Comparison of ENCODE assay signal across 20 cellular contexts in genomic region chr20:50898475-50898874, GRCh38. TPM values are rescaled to one million over a fixed set of nuclear protein-coding genes. Genes with fewer than 3 reads are reported as not detected.
A peak's percentile ranks its signal among the peaks of the same experiment; 100 is the strongest.
DNase-seq lines count a peak whose midpoint lies in the region; ATAC-seq and TF ChIP-seq lines count a peak whose summit lies in the region.
"Had no signal": no experiment of that assay in that cellular context is flagged by ENCODE, and none has a peak within 500 bp of the region (broad histone marks: within the 10 kb centered on the region; RNA-seq: fewer than 3 reads in every experiment).

No MANE protein-coding gene starts in this region.

- no peaks in the 10 kb centered on the region for H3K9me3 Mint-ChIP-seq in stimulated activated naive CD8-positive, alpha-beta T cell treated with anti-CD3 and anti-CD28 coated beads, Interleukin-15, Interleukin-2, amounts not matched to agents 100 ng/mL and 50 ng/mL, for 24 hours
- H3K9me3 Mint-ChIP-seq in WTC11: no peaks in the 10 kb centered on the region
- H3K9me3 Mint-ChIP-seq: activated T-helper 17 cell treated with anti-CD3 and anti-CD28 coated beads, Interleukin-2, amount 50 U/mL, for 72 hours; central memory CD8-positive, alpha-beta T cell had no signal

- H3K36me3 Mint-ChIP-seq in stimulated activated naive CD8-positive, alpha-beta T cell treated with anti-CD3 and anti-CD28 coated beads, Interleukin-15, Interleukin-2, amounts not matched to agents 100 ng/mL and 50 ng/mL, for 24 hours (ENCODE audit: low read depth): peaks cover 68% of the 10 kb centered on the region
- peaks cover 71% of the 10 kb centered on the region for H3K36me3 Mint-ChIP-seq in WTC11

- no peak overlapping the region for H3K4me3 ChIP-seq in fibroblast of the aortic adventitia (ENCODE audit: low read depth, low read length)
- H3K4me3 ChIP-seq: right atrium auricular region, thyroid gland had no signal

- peaks cover 16% of the 10 kb centered on the region for H3K4me1 Mint-ChIP-seq in stimulated activated naive CD8-positive, alpha-beta T cell treated with anti-CD3 and anti-CD28 coated beads, Interleukin-15, Interleukin-2, amounts not matched to agents 100 ng/mL and 50 ng/mL, for 24 hours (ENCODE audit: low read depth)
- H3K4me1 Mint-ChIP-seq in WTC11: no peaks in the 10 kb centered on the region

- CTCF ChIA-PET in WTC11 (lab: Charles Lee): interaction anchor here (2.4 kb wide), 1 partner anchor 104 kb away, joined by 11 read pairs; the partner anchor contains the start of gene BCAS4

- POLR2A ChIA-PET in WTC11 (lab: Charles Lee): interaction anchor here (0.6 to 0.7 kb wide), 2 partner anchors 22 to 739 kb away, joined by 3 read pairs; no protein-coding TSS in a partner anchor

- DNase-seq in stimulated activated naive CD8-positive, alpha-beta T cell treated with anti-CD3 and anti-CD28 coated beads, Interleukin-15, Interleukin-2, amounts not matched to agents 100 U/mL and 50 U/mL, for 24 hours: no peak
- DNase-seq in WTC11 (ENCODE audit: low spot score) (no peak), fibroblast of the aortic adventitia (ENCODE audit: low read depth) (peak; percentile 55), T-helper 1 cell (no peak)
- DNase-seq: anterior cingulate cortex; effector CD8-positive, alpha-beta T cell; GOT3; head of caudate nucleus; NCI-H1092; NCI-H2081; NK-92 treated with Interleukin-12 subunit alpha and Interleukin-12 subunit beta, amount 100 ng/mL, for 24 hours; nucleus accumbens; stimulated activated CD4-positive, alpha-beta T cell treated with anti-CD3 and anti-CD28 coated beads, Interleukin-15, amount 100 ng/mL, for 24 hours; thyroid gland had no signal

- no peak for TF ChIP-seq CTCF in WTC11 (IDR thresholded peaks at IDR 0.05)
- no peak for TF ChIP-seq CTCF in fibroblast of the aortic adventitia (IDR thresholded peaks at IDR 0.05; ENCODE audit: insufficient read depth, low read length)

- H3K27ac Mint-ChIP-seq in stimulated activated naive CD8-positive, alpha-beta T cell treated with anti-CD3 and anti-CD28 coated beads, Interleukin-15, Interleukin-2, amounts not matched to agents 100 ng/mL and 50 ng/mL, for 24 hours: peak overlapping the region; percentile 23
- H3K27ac Mint-ChIP-seq in WTC11: peak overlapping the region; percentile 32
- H3K27ac Mint-ChIP-seq: activated T-helper 17 cell treated with anti-CD3 and anti-CD28 coated beads, Interleukin-2, amount 50 U/mL, for 72 hours had no signal

- ATAC-seq in stimulated activated naive CD8-positive, alpha-beta T cell treated with anti-CD3 and anti-CD28 coated beads, Interleukin-15, Interleukin-2, amounts not matched to agents 100 U/mL and 50 U/mL, for 24 hours: no peak
- no peak for ATAC-seq in WTC11
- ATAC-seq in activated CD4-positive, CD25-positive, alpha-beta regulatory T cell treated with anti-CD3 and anti-CD28 coated beads, Interleukin-2, amount 50 U/mL, for 24 hours: no peak
- no peak for ATAC-seq in GM21360 (IDR thresholded peaks at IDR 0.05; ENCODE audit: unreplicated experiment)
- ATAC-seq: activated T-helper 17 cell treated with anti-CD3 and anti-CD28 coated beads, Interleukin-2, amount 50 U/mL, for 72 hours had no signal

- no peak overlapping the region for H3K4me3 Mint-ChIP-seq in stimulated activated naive CD8-positive, alpha-beta T cell treated with anti-CD3 and anti-CD28 coated beads, Interleukin-15, Interleukin-2, amounts not matched to agents 100 ng/mL and 50 ng/mL, for 24 hours
- no peak overlapping the region for H3K4me3 Mint-ChIP-seq in WTC11
- H3K4me3 Mint-ChIP-seq: activated T-helper 17 cell treated with anti-CD3 and anti-CD28 coated beads, Interleukin-2, amount 50 U/mL, for 72 hours; central memory CD8-positive, alpha-beta T cell had no signal

- no peaks in the 10 kb centered on the region for H3K27me3 Mint-ChIP-seq in stimulated activated naive CD8-positive, alpha-beta T cell treated with anti-CD3 and anti-CD28 coated beads, Interleukin-15, Interleukin-2, amounts not matched to agents 100 ng/mL and 50 ng/mL, for 24 hours
- no peaks in the 10 kb centered on the region for H3K27me3 Mint-ChIP-seq in WTC11 (ENCODE audit: low read depth)
- H3K27me3 Mint-ChIP-seq: activated T-helper 17 cell treated with anti-CD3 and anti-CD28 coated beads, Interleukin-2, amount 50 U/mL, for 72 hours; central memory CD8-positive, alpha-beta T cell had no signal

TF ChIP-seq in WTC11, 78 proteins besides CTCF, POLR2A, EP300 and RAD21:
- TF ChIP-seq MAX (CRISPR knock-in tag; IDR thresholded peaks at IDR 0.05) (no peak), GABPB1 (CRISPR knock-in tag; IDR thresholded peaks at IDR 0.05) (peak; percentile 77)

RNA-seq across cellular contexts. Expression of gene ADNP, which starts 32.8 kb away (rescaled TPM):
- total RNA-seq in WTC11 (2021) (106 to 116 TPM (median 109 TPM) in 3 replicates), fibroblast of the aortic adventitia (ENCODE audit: low replicate concordance) (31.2 and 35.4 TPM in 2 replicates)

RNA-seq across cellular contexts. Expression of gene DPM1, which starts 59.9 kb away (rescaled TPM):
- 50.0 to 57.8 TPM (median 50.4 TPM) in 3 replicates for total RNA-seq in WTC11 (2021)
- total RNA-seq in fibroblast of the aortic adventitia (ENCODE audit: low replicate concordance): 52.3 and 70.8 TPM in 2 replicates
